Comparison of ENCODE assay signal across 10 cellular contexts in the genomic region with DNA sequence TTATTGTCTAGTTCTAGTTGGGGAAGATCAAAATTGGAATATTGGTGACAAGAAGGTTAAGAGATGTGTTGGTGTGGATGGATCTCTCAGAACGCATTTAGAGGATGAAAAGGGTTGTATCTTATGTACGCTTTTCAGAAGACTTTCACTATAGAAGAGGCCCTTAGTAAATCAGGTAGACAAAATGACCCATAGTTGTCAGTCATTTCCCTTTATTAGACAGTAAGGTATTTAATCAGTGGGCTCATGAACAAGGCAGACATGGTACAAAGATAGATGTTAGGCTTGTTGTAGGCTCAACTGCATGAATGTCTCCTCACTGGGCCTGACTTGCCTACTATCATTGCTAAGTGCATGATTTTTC.
DNase-seq lines count a peak whose midpoint lies in the region; ATAC-seq lines count a peak whose summit lies in the region.
"Had no signal": no experiment of that assay in that cellular context is flagged by ENCODE, and none has a peak within 500 bp of the region (broad histone marks: within the 10 kb centered on the region; RNA-seq: fewer than 3 reads in every experiment).

No MANE protein-coding gene starts in this region.

- no peak overlapping the region for H3K4me3 ChIP-seq in CD8-positive, alpha-beta memory T cell (ENCODE audit: low read length)

- no peaks in the 10 kb centered on the region for H3K36me3 ChIP-seq in CD8-positive, alpha-beta memory T cell (ENCODE audit: insufficient read depth, low read length)

- CTCF ChIA-PET in CD8-positive, alpha-beta memory T cell (lab: Charles Lee): no interaction called here

- no peaks in the 10 kb centered on the region for H3K4me1 Mint-ChIP-seq in CD8-positive, alpha-beta memory T cell

- H3K36me3 Mint-ChIP-seq in CD8-positive, alpha-beta memory T cell: no peaks in the 10 kb centered on the region

- H3K27me3 Mint-ChIP-seq in CD8-positive, alpha-beta memory T cell: no peaks in the 10 kb centered on the region

- POLR2A ChIA-PET in CD8-positive, alpha-beta memory T cell (lab: Charles Lee): no interaction called here

- no peak overlapping the region for H3K27ac Mint-ChIP-seq in CD8-positive, alpha-beta memory T cell

- H3K4me3 Mint-ChIP-seq in CD8-positive, alpha-beta memory T cell: no peak overlapping the region

- no peaks in the 10 kb centered on the region for H3K27me3 ChIP-seq in CD8-positive, alpha-beta memory T cell (ENCODE audit: insufficient read depth, low read length, poor library complexity, severe bottlenecking)

- no peak overlapping the region for H3K27ac ChIP-seq in CD8-positive, alpha-beta memory T cell (ENCODE audit: low read depth, low read length)
- H3K27ac ChIP-seq: parathyroid adenoma had no signal

- no peaks in the 10 kb centered on the region for H3K9me3 Mint-ChIP-seq in CD8-positive, alpha-beta memory T cell

- H3K9me3 ChIP-seq in CD8-positive, alpha-beta memory T cell (ENCODE audit: low read length): no peaks in the 10 kb centered on the region

- ATAC-seq in GM18517 (IDR thresholded peaks at IDR 0.05; ENCODE audit: unreplicated experiment) (peak; percentile 35), GM19467 (IDR thresholded peaks at IDR 0.05; ENCODE audit: unreplicated experiment) (peak; percentile 24), HG02852 (IDR thresholded peaks at IDR 0.05; ENCODE audit: unreplicated experiment) (peak; percentile 51), HG03439 (IDR thresholded peaks at IDR 0.05; ENCODE audit: unreplicated experiment) (peak; percentile 72)

- H3K4me1 ChIP-seq in CD8-positive, alpha-beta memory T cell (ENCODE audit: insufficient read depth, low read length): no peaks in the 10 kb centered on the region
- H3K4me1 ChIP-seq: parathyroid adenoma had no signal

- DNase-seq in NCI-H2171 treated with DMSO at 0.1 percent for 48 hours (lab: John Stamatoyannopoulos, UW) (no peak), AML-193 (lab: John Stamatoyannopoulos, UW) (no peak), hypothalamus (lab: John Stamatoyannopoulos, UW) (no peak)
- no peak for DNase-seq in CD8-positive, alpha-beta memory T cell
- DNase-seq: mesendoderm had no signal
